In genomic region chr22:47460870-47461269, GRCh38 we compare ENCODE assay signal across 23 cellular contexts.
"Had no signal": no experiment of that assay in that cellular context is flagged by ENCODE, and none has a peak within 500 bp of the region (broad histone marks: within the 10 kb centered on the region; RNA-seq: fewer than 3 reads in every experiment).

No MANE protein-coding gene starts in this region.

- DNase-seq: activated CD4-positive, alpha-beta memory T cell treated with anti-CD3 and anti-CD28 coated beads for 36 hours; activated CD4-positive, alpha-beta T cell treated with anti-CD3 and anti-CD28 coated beads, Interleukin-2, amount 10 ng/mL, durations not matched to agents 24 days and 14 days; activated CD4-positive, CD25-positive, alpha-beta regulatory T cell treated with anti-CD3 and anti-CD28 coated beads, Interleukin-2, amount 50 U/mL, for 72 hours; activated CD8-positive, alpha-beta memory T cell treated with anti-CD3 and anti-CD28 coated beads, Interleukin-2, amount 50 U/mL, for 4 hours; activated gamma-delta T cell treated with Interleukin-2 at 50 U/mL for 16 hours; activated naive CD4-positive, alpha-beta T cell treated with anti-CD3 and anti-CD28 coated beads, Interleukin-2, amount 50 U/mL, for 16 hours; activated T-cell treated with anti-CD3 and anti-CD28 coated beads, Interleukin-2, amount 50 U/mL, for 1 hour; central memory CD4-positive, alpha-beta T cell; effector CD4-positive, alpha-beta T cell; esophagus squamous epithelium; foreskin melanocyte; heart right ventricle; kidney glomerular epithelial cell; lower lobe of right lung; mesenchymal stem cell; mucosa of descending colon; posterior cingulate gyrus; stimulated activated CD4-positive, alpha-beta T cell treated with anti-CD3 and anti-CD28 coated beads, Interleukin-4, amount 100 ng/mL, for 24 hours; T1000; uterus had no signal

- H3K4me3 ChIP-seq: breast epithelium, esophagus squamous epithelium, heart right ventricle, lower lobe of right lung, mucosa of descending colon, skin epidermis, thoracic aorta, uterus had no signal

- H3K27me3 ChIP-seq: uterus had no signal

- H3K27ac ChIP-seq: breast epithelium, esophagus squamous epithelium, heart right ventricle, lower lobe of right lung, skin epidermis, thoracic aorta, uterus had no signal

- H3K4me1 ChIP-seq: breast epithelium, esophagus squamous epithelium, heart right ventricle, lower lobe of right lung, uterus had no signal

- H3K36me3 ChIP-seq: breast epithelium, esophagus squamous epithelium, heart right ventricle, lower lobe of right lung, thoracic aorta, uterus had no signal
